1 cellular context compared by ENCODE assay signal in the genomic region with DNA sequence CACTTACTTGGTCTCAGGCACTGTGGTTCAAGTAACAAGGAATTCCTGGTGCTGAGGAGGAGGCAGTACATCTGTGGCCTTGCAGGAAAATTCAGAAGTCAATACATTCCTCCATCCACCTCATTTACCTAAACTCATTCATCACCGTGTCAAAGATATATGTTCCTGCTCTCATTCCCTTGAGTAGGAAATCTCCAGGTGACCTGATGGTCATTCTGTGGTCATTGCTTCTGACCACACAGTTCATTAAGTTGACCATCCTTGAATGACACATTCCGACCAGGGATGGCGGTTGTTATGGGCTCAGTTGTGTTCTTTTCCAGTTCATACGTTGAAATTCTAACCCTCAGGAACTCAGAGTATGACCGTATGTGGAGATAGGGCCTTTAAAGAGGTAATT.
TF ChIP-seq lines count a peak whose summit lies in the region.

No MANE protein-coding gene starts in this region.

TF ChIP-seq in K562, 482 proteins besides CTCF, POLR2A, EP300 and RAD21 (continued from another document):
- TF ChIP-seq SNRNP70 (optimal IDR thresholded peaks at IDR 0.05; ENCODE audit: low read depth, low read length) (no peak), SMARCB1 (IDR thresholded peaks at IDR 0.05; ENCODE audit: insufficient read length, low read depth) (no peak), NR2C2 (CRISPR knock-in tag; IDR thresholded peaks at IDR 0.05) (no peak), NR2C2 (tag; IDR thresholded peaks at IDR 0.05) (no peak), MYNN (IDR thresholded peaks at IDR 0.05) (no peak), MYNN (CRISPR knock-in tag; IDR thresholded peaks at IDR 0.05) (no peak)
- TF ChIP-seq, protein P1, sequence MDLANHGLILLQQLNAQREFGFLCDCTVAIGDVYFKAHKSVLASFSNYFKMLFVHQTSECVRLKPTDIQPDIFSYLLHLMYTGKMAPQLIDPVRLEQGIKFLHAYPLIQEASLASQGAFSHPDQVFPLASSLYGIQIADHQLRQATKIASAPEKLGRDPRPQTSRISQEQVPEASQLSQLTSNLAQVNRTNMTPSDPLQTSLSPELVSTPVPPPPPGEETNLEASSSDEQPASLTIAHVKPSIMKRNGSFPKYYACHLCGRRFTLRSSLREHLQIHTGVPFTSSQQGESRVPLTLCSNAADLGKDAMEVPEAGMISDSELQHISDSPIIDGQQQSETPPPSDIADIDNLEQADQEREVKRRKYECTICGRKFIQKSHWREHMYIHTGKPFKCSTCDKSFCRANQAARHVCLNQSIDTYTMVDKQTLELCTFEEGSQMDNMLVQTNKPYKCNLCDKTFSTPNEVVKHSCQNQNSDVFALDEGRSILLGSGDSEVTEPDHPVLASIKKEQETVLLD (IDR thresholded peaks at IDR 0.05), result no peak
- TF ChIP-seq, protein P2, sequence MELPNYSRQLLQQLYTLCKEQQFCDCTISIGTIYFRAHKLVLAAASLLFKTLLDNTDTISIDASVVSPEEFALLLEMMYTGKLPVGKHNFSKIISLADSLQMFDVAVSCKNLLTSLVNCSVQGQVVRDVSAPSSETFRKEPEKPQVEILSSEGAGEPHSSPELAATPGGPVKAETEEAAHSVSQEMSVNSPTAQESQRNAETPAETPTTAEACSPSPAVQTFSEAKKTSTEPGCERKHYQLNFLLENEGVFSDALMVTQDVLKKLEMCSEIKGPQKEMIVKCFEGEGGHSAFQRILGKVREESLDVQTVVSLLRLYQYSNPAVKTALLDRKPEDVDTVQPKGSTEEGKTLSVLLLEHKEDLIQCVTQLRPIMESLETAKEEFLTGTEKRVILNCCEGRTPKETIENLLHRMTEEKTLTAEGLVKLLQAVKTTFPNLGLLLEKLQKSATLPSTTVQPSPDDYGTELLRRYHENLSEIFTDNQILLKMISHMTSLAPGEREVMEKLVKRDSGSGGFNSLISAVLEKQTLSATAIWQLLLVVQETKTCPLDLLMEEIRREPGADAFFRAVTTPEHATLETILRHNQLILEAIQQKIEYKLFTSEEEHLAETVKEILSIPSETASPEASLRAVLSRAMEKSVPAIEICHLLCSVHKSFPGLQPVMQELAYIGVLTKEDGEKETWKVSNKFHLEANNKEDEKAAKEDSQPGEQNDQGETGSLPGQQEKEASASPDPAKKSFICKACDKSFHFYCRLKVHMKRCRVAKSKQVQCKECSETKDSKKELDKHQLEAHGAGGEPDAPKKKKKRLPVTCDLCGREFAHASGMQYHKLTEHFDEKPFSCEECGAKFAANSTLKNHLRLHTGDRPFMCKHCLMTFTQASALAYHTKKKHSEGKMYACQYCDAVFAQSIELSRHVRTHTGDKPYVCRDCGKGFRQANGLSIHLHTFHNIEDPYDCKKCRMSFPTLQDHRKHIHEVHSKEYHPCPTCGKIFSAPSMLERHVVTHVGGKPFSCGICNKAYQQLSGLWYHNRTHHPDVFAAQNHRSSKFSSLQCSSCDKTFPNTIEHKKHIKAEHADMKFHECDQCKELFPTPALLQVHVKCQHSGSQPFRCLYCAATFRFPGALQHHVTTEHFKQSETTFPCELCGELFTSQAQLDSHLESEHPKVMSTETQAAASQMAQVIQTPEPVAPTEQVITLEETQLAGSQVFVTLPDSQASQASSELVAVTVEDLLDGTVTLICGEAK (IDR thresholded peaks at IDR 0.05), result no peak
- TF ChIP-seq, protein P2 (CRISPR knock-in tag; IDR thresholded peaks at IDR 0.05), result no peak
